In genomic region chr13:20160346-20161274, GRCh38 we compare ENCODE assay signal across 8 cellular contexts. TPM values are rescaled to one million over a fixed set of nuclear protein-coding genes. Genes with fewer than 3 reads are reported as not detected.
DNase-seq lines count a peak whose midpoint lies in the region; ATAC-seq and TF ChIP-seq lines count a peak whose summit lies in the region.

Gene GJA3 (minus strand): TSS chr13:20161052. CDS start chr13:20143288, 17,764 bp downstream.

- peak within 1 kb of the TSS; percentile 82 to 90 (median 87) for H3K4me3 Mint-ChIP-seq in CD8-positive, alpha-beta memory T cell
- H3K4me3 Mint-ChIP-seq in stimulated activated naive CD8-positive, alpha-beta T cell treated with anti-CD3 and anti-CD28 coated beads, Interleukin-15, amount 100 ng/mL, for 72 hours: peak within 1 kb of the TSS; percentile 88 to 91

- 0 to 1% methylated on average over 93 of the region's 93 CpGs for WGBS in ectodermal cell, 2 experiments

- H3K9ac ChIP-seq in mucosa of rectum (ENCODE audit: low read depth in 1 of 2, low read length in 2 of 2): no peak within 1 kb of the TSS

- peaks cover 0 to 2% (median 0%) of the 10 kb centered on the region in 3 donors for H3K36me3 Mint-ChIP-seq in CD8-positive, alpha-beta memory T cell

- POLR2A ChIA-PET in CD8-positive, alpha-beta memory T cell (lab: Charles Lee): interaction anchor here (0.6 to 0.8 kb wide), 2 partner anchors 41 to 230 kb away, joined by 4 to 5 read pairs; no protein-coding TSS in a partner anchor

- peaks cover 6% of the 10 kb centered on the region for H3K4me1 ChIP-seq in CD8-positive, alpha-beta memory T cell (ENCODE audit: insufficient read depth, low read length)
- H3K4me1 ChIP-seq in ectodermal cell (ENCODE audit: control insufficient read depth, insufficient read depth, low read length) (peaks cover 5% of the 10 kb centered on the region), mucosa of rectum (ENCODE audit: control insufficient read depth in 2 of 2, insufficient read depth in 2 of 2, low read length in 2 of 2) (peaks cover 5 to 6% of the 10 kb centered on the region in 2 donors)

- no peak for TF ChIP-seq CTCF in GM20000 (IDR thresholded peaks at IDR 0.05; ENCODE audit: extremely low read depth, missing control alignments)

- H3K4me1 Mint-ChIP-seq in CD8-positive, alpha-beta memory T cell: peaks cover 8 to 23% (median 19%) of the 10 kb centered on the region in 3 donors
- H3K4me1 Mint-ChIP-seq in stimulated activated naive CD8-positive, alpha-beta T cell treated with anti-CD3 and anti-CD28 coated beads, Interleukin-15, amount 100 ng/mL, for 72 hours: peaks cover 15% of the 10 kb centered on the region

- ATAC-seq in stimulated activated naive CD8-positive, alpha-beta T cell treated with anti-CD3 and anti-CD28 coated beads, Interleukin-15, amount 100 ng/mL, for 72 hours: peak; percentile 81

- no peaks in the 10 kb centered on the region for H3K36me3 ChIP-seq in CD8-positive, alpha-beta memory T cell (ENCODE audit: insufficient read depth, low read length)
- H3K36me3 ChIP-seq in ectodermal cell (ENCODE audit: control insufficient read depth, insufficient read depth, low read length) (no peaks in the 10 kb centered on the region), mucosa of rectum (ENCODE audit: control insufficient read depth in 2 of 2, insufficient read depth in 2 of 2, low read length in 2 of 2) (no peaks in the 10 kb centered on the region)

- CTCF ChIA-PET in CD8-positive, alpha-beta memory T cell (lab: Charles Lee): interaction anchor here (1.3 to 2.4 kb wide), 2 partner anchors 33 to 70 kb away, joined by 5 to 15 read pairs; no protein-coding TSS in a partner anchor

- H3K27ac Mint-ChIP-seq in CD8-positive, alpha-beta memory T cell: peak within 1 kb of the TSS in 7 of 8 donors; percentile 4 to 73 (median 45)
- H3K27ac Mint-ChIP-seq in stimulated activated naive CD8-positive, alpha-beta T cell treated with anti-CD3 and anti-CD28 coated beads, Interleukin-15, amount 100 ng/mL, for 72 hours: peak within 1 kb of the TSS; percentile 33 to 91

- H3K9me3 ChIP-seq in CD8-positive, alpha-beta memory T cell (ENCODE audit: low read length): no peaks in the 10 kb centered on the region
- H3K9me3 ChIP-seq in ectodermal cell (ENCODE audit: control insufficient read depth, low read length) (no peaks in the 10 kb centered on the region), mucosa of rectum (ENCODE audit: control insufficient read depth in 2 of 2, low read length in 2 of 2) (no peaks in the 10 kb centered on the region)

- no peaks in the 10 kb centered on the region for H3K9me3 Mint-ChIP-seq in CD8-positive, alpha-beta memory T cell
- H3K9me3 Mint-ChIP-seq in stimulated activated naive CD8-positive, alpha-beta T cell treated with anti-CD3 and anti-CD28 coated beads, Interleukin-15, amount 100 ng/mL, for 72 hours: no peaks in the 10 kb centered on the region

- DNase-seq in CD8-positive, alpha-beta memory T cell: peak; percentile 36 to 76 (median 54)
- DNase-seq in GM20000 (ENCODE audit: low spot score) (peak; percentile 75), HK-2 (ENCODE audit: unreplicated experiment) (peak; percentile 42), midbrain (lab: John Stamatoyannopoulos, UW) (no peak)
- DNase-seq in activated CD4-positive, CD25-positive, alpha-beta regulatory T cell treated with anti-CD3 and anti-CD28 coated beads, Interleukin-2, amount 50 U/mL, for 72 hours: peak; percentile 47
- DNase-seq in stimulated activated naive CD8-positive, alpha-beta T cell treated with anti-CD3 and anti-CD28 coated beads, Interleukin-15, amount 100 ng/mL, for 72 hours: peak; percentile 69 to 72

- H3K27me3 ChIP-seq in CD8-positive, alpha-beta memory T cell (ENCODE audit: insufficient read depth, low read length, poor library complexity, severe bottlenecking): peaks cover 20% of the 10 kb centered on the region
- peaks cover 65% of the 10 kb centered on the region for H3K27me3 ChIP-seq in ectodermal cell (ENCODE audit: control insufficient read depth, insufficient read depth, low read length, poor library complexity, severe bottlenecking)
- H3K27me3 ChIP-seq in mucosa of rectum (ENCODE audit: control insufficient read depth in 2 of 2, insufficient read depth in 2 of 2, low read length in 2 of 2): peaks cover 35 to 44% of the 10 kb centered on the region in 2 donors

- no peak within 1 kb of the TSS for H3K27ac ChIP-seq in CD8-positive, alpha-beta memory T cell (ENCODE audit: low read depth, low read length)
- no peak within 1 kb of the TSS for H3K27ac ChIP-seq in ectodermal cell (ENCODE audit: insufficient read depth, low read depth, low read length, poor library complexity, severe bottlenecking)
- H3K27ac ChIP-seq in mucosa of rectum (ENCODE audit: low read depth in 2 of 2, low read length in 2 of 2): no peak within 1 kb of the TSS

- H3K4me3 ChIP-seq in CD8-positive, alpha-beta memory T cell (ENCODE audit: low read length): no peak within 1 kb of the TSS
- H3K4me3 ChIP-seq in ectodermal cell (ENCODE audit: insufficient read depth, low read depth, low read length) (peak within 1 kb of the TSS; percentile 38), mucosa of rectum (ENCODE audit: low read length in 2 of 2) (peak within 1 kb of the TSS; percentile 26 to 39)

- H3K27me3 Mint-ChIP-seq in CD8-positive, alpha-beta memory T cell: peaks cover 20 to 46% of the 10 kb centered on the region in 2 donors
- H3K27me3 Mint-ChIP-seq in stimulated activated naive CD8-positive, alpha-beta T cell treated with anti-CD3 and anti-CD28 coated beads, Interleukin-15, amount 100 ng/mL, for 72 hours: peaks cover 18% of the 10 kb centered on the region

RNA-seq across cellular contexts. Expression of gene GJA3, which starts in this region (rescaled TPM):
- 1 to 10 TPM in 1 of 2 experiments, under 1 TPM in 1; 0.85 to 1.0 TPM for total RNA-seq in CD8-positive, alpha-beta memory T cell
- polyA plus RNA-seq in CD8-positive, alpha-beta memory T cell: 0.09 TPM
- 0.26 TPM for polyA plus RNA-seq in ectodermal cell (2013, experiment 1 of 4)
- 0.21 TPM for polyA plus RNA-seq in ectodermal cell (2013, experiment 2 of 4)
- 0.16 TPM for polyA plus RNA-seq in ectodermal cell (2013, experiment 3 of 4)
- 0.20 TPM for polyA plus RNA-seq in ectodermal cell (2013, experiment 4 of 4)
